In genomic region chr2:9954136-9954535, GRCh38 we compare ENCODE assay signal across 18 cellular contexts. TPM values are rescaled to one million over a fixed set of nuclear protein-coding genes. Genes with fewer than 3 reads are reported as not detected.
A peak's percentile ranks its signal among the peaks of the same experiment; 100 is the strongest.
DNase-seq lines count a peak whose midpoint lies in the region; TF ChIP-seq lines count a peak whose summit lies in the region.
"Had no signal": no experiment of that assay in that cellular context is flagged by ENCODE, and none has a peak within 500 bp of the region (broad histone marks: within the 10 kb centered on the region; RNA-seq: fewer than 3 reads in every experiment).

No MANE protein-coding gene starts in this region.

- H3K9me2 ChIP-seq in MM.1S (replicated peaks; ENCODE audit: insufficient read depth, low read length): no peaks in the 10 kb centered on the region

- H3K27ac Mint-ChIP-seq in glutamatergic neuron (ENCODE audit: unreplicated experiment): no peak overlapping the region
- H3K27ac Mint-ChIP-seq: CD4-positive, CD25-positive, alpha-beta regulatory T cell had no signal

- no peak overlapping the region for H3K4me2 ChIP-seq in MM.1S (ENCODE audit: low read depth, low read length)

- H3K4me3 Mint-ChIP-seq in glutamatergic neuron (ENCODE audit: unreplicated experiment): peak overlapping the region; percentile 66

- no peak for TF ChIP-seq POLR2A in prostate gland (IDR thresholded peaks at IDR 0.05)

- H3K27me3 ChIP-seq in prostate gland (replicated peaks; ENCODE audit: insufficient read depth) (no peaks in the 10 kb centered on the region), MG63 (0 out of 2 replicates have a peak, but pooled peaks cover 2% of the 10 kb centered on the region), MM.1S (replicated peaks; ENCODE audit: insufficient read depth, low read length) (no peaks in the 10 kb centered on the region)
- H3K27me3 ChIP-seq: SJSA1 had no signal

- H3K79me2 ChIP-seq in MM.1S (ENCODE audit: low read length): no peaks in the 10 kb centered on the region

- 49% methylated on average over 3 of the region's 3 CpGs for WGBS in prostate gland

- H3K36me3 ChIP-seq in HEK293 (ENCODE audit: control insufficient read depth in 2 of 2, insufficient read depth in 1 of 2, low read length in 2 of 2): peaks cover 0 to 10% of the 10 kb centered on the region in 2 experiments; a peak in 2 of 3 replicates
- no peaks in the 10 kb centered on the region for H3K36me3 ChIP-seq in prostate gland
- H3K36me3 ChIP-seq in MG63: no peaks in the 10 kb centered on the region
- H3K36me3 ChIP-seq in MM.1S (replicated peaks; ENCODE audit: insufficient read depth, low read length): no peaks in the 10 kb centered on the region
- H3K36me3 ChIP-seq: HAP-1, SJSA1 had no signal

- intact Hi-C loops in prostate gland (cut with DNase I): no loop called here

- H3K9ac ChIP-seq in MM.1S (ENCODE audit: low read length): no peak overlapping the region

- H3K4me1 Mint-ChIP-seq in glutamatergic neuron (ENCODE audit: low read depth, unreplicated experiment): peaks cover 25% of the 10 kb centered on the region

- peaks cover 12% of the 10 kb centered on the region for H3K27me3 Mint-ChIP-seq in glutamatergic neuron (ENCODE audit: unreplicated experiment)

- 0 out of 2 replicates have a peak overlapping the region, but pooled peaks have one; percentile 14 for H3K27ac ChIP-seq in HEK293 (ENCODE audit: extremely low read depth, low read depth, low read length)
- peak overlapping the region; percentile 72 for H3K27ac ChIP-seq in VCaP
- peak overlapping the region; percentile 45 to 96 for H3K27ac ChIP-seq in prostate gland
- no peak overlapping the region for H3K27ac ChIP-seq in MM.1S (ENCODE audit: low read length)
- H3K27ac ChIP-seq: SJSA1 had no signal

- TF ChIP-seq CTCF in HEK293 (tag by site-specific recombination; IDR thresholded peaks at IDR 0.05): no peak
- TF ChIP-seq CTCF in VCaP (conservative IDR thresholded peaks at IDR 0.05): no peak
- TF ChIP-seq CTCF in glutamatergic neuron (IDR thresholded peaks at IDR 0.05; ENCODE audit: partially characterized antibody, unreplicated experiment): no peak
- TF ChIP-seq CTCF in prostate gland (IDR thresholded peaks at IDR 0.05): no peak
- no peak for TF ChIP-seq CTCF in MM.1S (IDR thresholded peaks at IDR 0.05; ENCODE audit: low read length)

- no peak overlapping the region for H2AFZ ChIP-seq in MM.1S (ENCODE audit: low read length)

- H3K4me3 ChIP-seq in HEK293 (ENCODE audit: low read depth, low read length) (no peak overlapping the region), prostate gland (peak overlapping the region in 1 of 2 donors; percentile 90), MG63 (no peak overlapping the region), MM.1S (ENCODE audit: low read length) (no peak overlapping the region)
- H3K4me3 ChIP-seq: GM12878, HAP-1, SJSA1 had no signal

- H3K9me3 ChIP-seq in HEK293 (ENCODE audit: control insufficient read depth, insufficient read depth, low read depth, low read length): no peaks in the 10 kb centered on the region
- no peaks in the 10 kb centered on the region for H3K9me3 ChIP-seq in prostate gland
- no peaks in the 10 kb centered on the region for H3K9me3 ChIP-seq in MG63
- no peaks in the 10 kb centered on the region for H3K9me3 ChIP-seq in MM.1S (replicated peaks; ENCODE audit: insufficient read depth, low read length)
- H3K9me3 ChIP-seq: HAP-1, SJSA1 had no signal

- CTCF ChIA-PET in HEK293 (lab: Yijun Ruan, JAX): interaction anchor here (0.7 kb wide), 1 partner anchor 16 kb away, joined by 3 read pairs; no protein-coding TSS in a partner anchor

- DNase-seq in glutamatergic neuron: no peak
- DNase-seq in prostate gland (ENCODE audit: low spot score): no peak
- DNase-seq in SW480 (ENCODE audit: low spot score): no peak
- no peak for DNase-seq in MG63
- no peak for DNase-seq in NCI-H1436 treated with DMSO at 0.1 percent for 48 hours (lab: John Stamatoyannopoulos, UW)
- DNase-seq in MM.1S: no peak
- DNase-seq: AML-193; CD4-positive, CD25-positive, alpha-beta regulatory T cell; DMS79; NCI-H1105 treated with DMSO at 0.1 percent for 48 hours; NCI-H1930; NCI-H510A treated with DMSO at 0.1 percent for 48 hours; RPMI8226 had no signal

- POLR2A ChIA-PET in HEK293 (lab: Yijun Ruan, JAX): no interaction called here

- H3K4me1 ChIP-seq in HEK293 (ENCODE audit: control insufficient read depth, insufficient read depth, low read length) (peaks cover 16% of the 10 kb centered on the region), prostate gland (replicated peaks) (no peaks in the 10 kb centered on the region), MM.1S (ENCODE audit: low read length) (no peaks in the 10 kb centered on the region)

- H3K36me3 Mint-ChIP-seq in glutamatergic neuron (ENCODE audit: unreplicated experiment): no peaks in the 10 kb centered on the region
- H3K36me3 Mint-ChIP-seq: CD4-positive, CD25-positive, alpha-beta regulatory T cell had no signal

- H3F3A ChIP-seq in MM.1S (ENCODE audit: insufficient read depth, low read length): no peaks in the 10 kb centered on the region

- peaks cover 11% of the 10 kb centered on the region for H3K9me3 Mint-ChIP-seq in glutamatergic neuron (ENCODE audit: unreplicated experiment)

- H4K20me1 ChIP-seq in MM.1S (ENCODE audit: insufficient read depth, low read length): no peaks in the 10 kb centered on the region

TF ChIP-seq in HEK293, 187 proteins besides CTCF, POLR2A, EP300 and RAD21 (continues in another document):
- TF ChIP-seq ZNF324 (tag by site-specific recombination; IDR thresholded peaks at IDR 0.05) (no peak), ZNF174 (tag by site-specific recombination; IDR thresholded peaks at IDR 0.05) (no peak), ZNF366 (tag by site-specific recombination; conservative IDR thresholded peaks at IDR 0.05) (0 out of 2 replicates have a peak, but pooled peaks have one; percentile 33), WT1 (tag by site-specific recombination; IDR thresholded peaks at IDR 0.05) (peak; percentile 92), ZNF223 (tag by site-specific recombination; IDR thresholded peaks at IDR 0.05) (no peak), ZNF37A (tag by site-specific recombination; IDR thresholded peaks at IDR 0.05) (no peak), EGR2 (tag by site-specific recombination; IDR thresholded peaks at IDR 0.05; ENCODE audit: low read depth) (no peak), ZNF248 (tag by site-specific recombination; IDR thresholded peaks at IDR 0.05) (no peak), PRDM6 (tag by site-specific recombination; IDR thresholded peaks at IDR 0.05) (peak; percentile 91), ZNF704 (tag by site-specific recombination; IDR thresholded peaks at IDR 0.05) (no peak), IKZF3 (tag by site-specific recombination; IDR thresholded peaks at IDR 0.05) (peak; percentile 17; the same call in 1 of the 2 replicates), ZNF341 (tag by site-specific recombination; IDR thresholded peaks at IDR 0.05; ENCODE audit: low read depth) (peak; percentile 19; the same call in 1 of the 2 replicates), ZNF391 (tag by site-specific recombination; IDR thresholded peaks at IDR 0.05; ENCODE audit: borderline replicate concordance, low read depth) (no peak), AEBP2 (tag by site-specific recombination; IDR thresholded peaks at IDR 0.05; ENCODE audit: borderline replicate concordance) (no peak), OSR2 (tag by site-specific recombination; IDR thresholded peaks at IDR 0.05) (peak; percentile 62), MZF1 (tag by site-specific recombination; IDR thresholded peaks at IDR 0.05; ENCODE audit: borderline replicate concordance) (peak; percentile 67; the same call in 1 of the 2 replicates), ZNF843 (tag by site-specific recombination; IDR thresholded peaks at IDR 0.05) (0 out of 2 replicates have a peak, but pooled peaks have one; percentile 17), MYNN (tag by site-specific recombination; IDR thresholded peaks at IDR 0.05; ENCODE audit: borderline replicate concordance) (no peak)

RNA-seq across cellular contexts. Expression of gene GRHL1, which starts 2.6 kb away (rescaled TPM):
- total RNA-seq in glutamatergic neuron (ENCODE audit: unreplicated experiment): 4.3 TPM
- 10 to 100 TPM; 25.7 to 31.8 TPM for total RNA-seq in prostate gland
- total RNA-seq in MG63 (2014; rRNA removed; shearing (Covaris generic); ENCODE audit: low replicate concordance): 0.46 TPM in 1 of 2 replicates, not detected in the other
